ENCODE assay signal across 15 cellular contexts in the genomic region with DNA sequence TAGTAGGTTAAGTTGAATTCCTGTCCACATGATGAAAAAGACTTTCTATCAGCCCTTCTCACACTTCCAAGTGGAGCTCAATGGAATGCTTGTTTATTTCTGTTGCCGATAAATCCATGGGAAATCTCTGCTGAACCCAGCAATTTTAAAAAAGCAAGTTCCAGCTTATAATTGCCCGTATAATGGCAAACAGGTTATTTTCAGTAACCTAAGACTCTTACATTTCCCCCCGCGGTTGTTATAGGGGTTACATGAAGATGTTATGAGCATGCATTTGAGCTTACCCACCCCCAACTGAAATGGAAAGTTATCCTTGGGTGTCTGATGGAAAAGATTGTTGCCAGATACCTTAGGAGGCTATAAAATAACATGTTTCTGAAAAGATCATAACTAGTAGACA.
DNase-seq lines count a peak whose midpoint lies in the region; ATAC-seq and TF ChIP-seq lines count a peak whose summit lies in the region.
"Had no signal": no experiment of that assay in that cellular context is flagged by ENCODE, and none has a peak within 500 bp of the region (broad histone marks: within the 10 kb centered on the region; RNA-seq: fewer than 3 reads in every experiment).

No MANE protein-coding gene starts in this region.

- H3K27me3 ChIP-seq in GM23338 (ENCODE audit: insufficient read depth) (peaks cover 29% of the 10 kb centered on the region), SJSA1 (replicated peaks) (no peaks in the 10 kb centered on the region), iPS-18a (ENCODE audit: control insufficient read depth, insufficient read depth, low read length) (peaks cover 17% of the 10 kb centered on the region), sigmoid colon (no peaks in the 10 kb centered on the region)

- H3K9me2 ChIP-seq in GM23338 (ENCODE audit: insufficient read depth), result no peaks in the 10 kb centered on the region

- no peak overlapping the region for H3K9ac ChIP-seq in iPS-18a (ENCODE audit: low read length)

- no peaks in the 10 kb centered on the region for H3K79me2 ChIP-seq in GM23338 (replicated peaks; ENCODE audit: insufficient read depth)

- 0 out of 2 replicates have a peak overlapping the region, but pooled peaks have one; percentile 90 for H3K4me3 ChIP-seq in GM23338
- peak overlapping the region; percentile 53 for H3K4me3 ChIP-seq in SJSA1
- peak overlapping the region; percentile 77 for H3K4me3 ChIP-seq in iPS-18a (ENCODE audit: low read length)
- peak overlapping the region in 3 of 4 donors; percentile 55 to 65 (median 64) for H3K4me3 ChIP-seq in sigmoid colon

- H3K9me3 Mint-ChIP-seq in GM23338, result no peaks in the 10 kb centered on the region
- H3K9me3 Mint-ChIP-seq: stimulated activated naive CD8-positive, alpha-beta T cell treated with anti-CD3 and anti-CD28 coated beads, Interleukin-15, Interleukin-2, amounts not matched to agents 100 ng/mL and 50 ng/mL, for 24 hours had no signal

- ATAC-seq in GM23338 (no peak), HG03135 (IDR thresholded peaks at IDR 0.05; ENCODE audit: unreplicated experiment) (no peak)

- H3F3A ChIP-seq in GM23338 (replicated peaks; ENCODE audit: low read depth), result peaks cover 3% of the 10 kb centered on the region; the same call in 1 of the 2 replicates

- 64 to 81% methylated on average over 4 of the region's 4 CpGs for WGBS in sigmoid colon, 2 donors

- H2AFZ ChIP-seq in GM23338, result no peak overlapping the region

- H3K27ac Mint-ChIP-seq in GM23338, result no peak overlapping the region
- H3K27ac Mint-ChIP-seq: CD4-positive, CD25-positive, alpha-beta regulatory T cell; naive B cell; stimulated activated naive CD8-positive, alpha-beta T cell treated with anti-CD3 and anti-CD28 coated beads, Interleukin-15, Interleukin-2, amounts not matched to agents 100 ng/mL and 50 ng/mL, for 24 hours had no signal

- H3K4me1 Mint-ChIP-seq in GM23338, result peaks cover 47% of the 10 kb centered on the region

- H3K4me1 ChIP-seq in GM23338 (ENCODE audit: insufficient read depth) (peaks cover 32% of the 10 kb centered on the region), SJSA1 (replicated peaks) (peaks cover 57% of the 10 kb centered on the region), iPS-18a (ENCODE audit: control insufficient read depth, low read depth, low read length) (peaks cover 27% of the 10 kb centered on the region), sigmoid colon (peaks cover 0 to 56% (median 46%) of the 10 kb centered on the region in 4 donors)

- no peak for DNase-seq in GM23338 (ENCODE audit: low spot score)
- peak in 1 of 2 experiments; percentile 62 for DNase-seq in SJSA1 (ENCODE audit: low read depth in 1 of 2, low spot score in 2 of 2)
- no peak for DNase-seq in sigmoid colon
- no peak for DNase-seq in NOMO-1 (lab: John Stamatoyannopoulos, UW; ENCODE audit: unreplicated experiment in 2 of 2)
- no peak for DNase-seq in hypothalamus (lab: John Stamatoyannopoulos, UW)
- DNase-seq in islet precursor cell, result no peak
- DNase-seq: activated gamma-delta T cell treated with Interleukin-2 at 50 U/mL for 16 hours; CD4-positive, CD25-positive, alpha-beta regulatory T cell; naive B cell; NCI-H82; stimulated activated CD4-positive, alpha-beta T cell treated with anti-CD3 and anti-CD28 coated beads, Interleukin-2, amount 100 ng/mL, for 24 hours; SW 1271 had no signal

- no peak for TF ChIP-seq EP300 in sigmoid colon (IDR thresholded peaks at IDR 0.05)

- peaks cover 9% of the 10 kb centered on the region for H3K27me3 Mint-ChIP-seq in GM23338 (ENCODE audit: insufficient read depth, low read depth, poor library complexity)

- no peak overlapping the region for H3K4me3 Mint-ChIP-seq in GM23338
- H3K4me3 Mint-ChIP-seq: stimulated activated naive CD8-positive, alpha-beta T cell treated with anti-CD3 and anti-CD28 coated beads, Interleukin-15, Interleukin-2, amounts not matched to agents 100 ng/mL and 50 ng/mL, for 24 hours had no signal

- H3K27ac ChIP-seq in GM23338 (ENCODE audit: low read depth) (no peak overlapping the region), SJSA1 (peak overlapping the region; percentile 82), iPS-18a (ENCODE audit: low read length) (no peak overlapping the region), sigmoid colon (peak overlapping the region in 3 of 4 donors; percentile 83 to 93 (median 83))

- H3K9me3 ChIP-seq in SJSA1 (replicated peaks) (no peaks in the 10 kb centered on the region), iPS-18a (ENCODE audit: control insufficient read depth, low read depth, low read length) (no peaks in the 10 kb centered on the region), sigmoid colon (no peaks in the 10 kb centered on the region)

- peak overlapping the region; percentile 88; the same call in 1 of the 2 replicates for H3K4me2 ChIP-seq in GM23338

- H3K36me3 ChIP-seq in GM23338 (ENCODE audit: insufficient read depth), result no peaks in the 10 kb centered on the region
- no peaks in the 10 kb centered on the region for H3K36me3 ChIP-seq in SJSA1
- H3K36me3 ChIP-seq in iPS-18a (ENCODE audit: control insufficient read depth, low read depth, low read length), result no peaks in the 10 kb centered on the region
- H3K36me3 ChIP-seq in sigmoid colon, result no peaks in the 10 kb centered on the region

- no peak for TF ChIP-seq POLR2A in sigmoid colon (IDR thresholded peaks at IDR 0.05)

- no peaks in the 10 kb centered on the region for H4K20me1 ChIP-seq in GM23338 (replicated peaks; ENCODE audit: insufficient read depth)

- intact Hi-C loops in sigmoid colon (cut with DNase I), result loop anchor here (10.0 kb wide), 1 partner anchor 202 kb away; no protein-coding TSS in a partner anchor

- no peaks in the 10 kb centered on the region for H3K36me3 Mint-ChIP-seq in GM23338 (ENCODE audit: low read depth)
- H3K36me3 Mint-ChIP-seq: CD4-positive, CD25-positive, alpha-beta regulatory T cell had no signal

- TF ChIP-seq CTCF in GM23338 (conservative IDR thresholded peaks at IDR 0.05; ENCODE audit: low read depth in 2 of 2), result no peak
- TF ChIP-seq CTCF in sigmoid colon (IDR thresholded peaks at IDR 0.05), result no peak

TF ChIP-seq in GM23338, 12 proteins besides CTCF, POLR2A, EP300 and RAD21:
- TF ChIP-seq CREB1 (CRISPR knock-in tag; IDR thresholded peaks at IDR 0.05; ENCODE audit: low read depth), result no peak
- TF ChIP-seq EZH2 (IDR thresholded peaks at IDR 0.05; ENCODE audit: low read depth, unreplicated experiment), result no peak
- no peak for TF ChIP-seq STAT1 (IDR thresholded peaks at IDR 0.05; ENCODE audit: unreplicated experiment)
- TF ChIP-seq JUNB (IDR thresholded peaks at IDR 0.05; ENCODE audit: unreplicated experiment), result no peak
- no peak for TF ChIP-seq ZNF331 (CRISPR knock-in tag; IDR thresholded peaks at IDR 0.05; ENCODE audit: low read depth)
- no peak for TF ChIP-seq EZH2phosphoT487 (IDR thresholded peaks at IDR 0.05; ENCODE audit: unreplicated experiment)

Comparison
In these comparisons a context has a peak if more than half of its experiments do, and no peak if none do; other contexts are left out.
1. H3K27ac ChIP-seq: peak in SJSA1 (single experiment) and sigmoid colon (3 of 4); none in GM23338 (single experiment) and iPS-18a (single experiment).
2. Peak in every context shown above with its lines, with median percentiles within 50 percentile points of each other: H3K4me3 ChIP-seq.